24 cellular contexts compared by ENCODE assay signal in genomic region chr15:61037031-61037430, GRCh38.
DNase-seq lines count a peak whose midpoint lies in the region; ATAC-seq and TF ChIP-seq lines count a peak whose summit lies in the region.
"Had no signal": no experiment of that assay in that cellular context is flagged by ENCODE, and none has a peak within 500 bp of the region (broad histone marks: within the 10 kb centered on the region; RNA-seq: fewer than 3 reads in every experiment).

No MANE protein-coding gene starts in this region.

- H3K27ac ChIP-seq in left ventricle myocardium inferior (replicated peaks) (peak overlapping the region; percentile 10), smooth muscle cell (ENCODE audit: low read depth) (peak overlapping the region; percentile 2)
- H3K27ac ChIP-seq: pancreas, right lobe of liver, WERI-Rb-1 had no signal

- TF ChIP-seq CTCF in cardiac fibroblast (IDR thresholded peaks at IDR 0.05; ENCODE audit: low read depth, low read length) (no peak), left ventricle myocardium inferior (IDR thresholded peaks at IDR 0.05; ENCODE audit: borderline replicate concordance) (no peak), smooth muscle cell (IDR thresholded peaks at IDR 0.05; ENCODE audit: borderline replicate concordance, insufficient read depth, poor library complexity, severe bottlenecking) (no peak)

- H3F3A ChIP-seq in smooth muscle cell (ENCODE audit: low read depth) = no peaks in the 10 kb centered on the region

- H3K4me3 ChIP-seq in cardiac fibroblast (replicated peaks in 1 of 2; ENCODE audit: low read depth in 2 of 2, low read length in 2 of 2) = no peak overlapping the region
- H3K4me3 ChIP-seq in left ventricle myocardium inferior = no peak overlapping the region
- H3K4me3 ChIP-seq in smooth muscle cell = no peak overlapping the region
- H3K4me3 ChIP-seq: esophagus muscularis mucosa, pancreas, right lobe of liver had no signal

- H2AFZ ChIP-seq in smooth muscle cell (ENCODE audit: low read depth) = no peak overlapping the region

- in situ Hi-C loops in ACHN (cut with HindIII; ENCODE audit: low pct_ligation_motif_present, low pct_unique_long_range_greater_than_20kb, low sequenced_read_pairs) = no loop called here

- H3K27me3 ChIP-seq in left ventricle myocardium inferior (ENCODE audit: low read depth) (no peaks in the 10 kb centered on the region), smooth muscle cell (ENCODE audit: low read depth) (peaks cover 13% of the 10 kb centered on the region)
- H3K27me3 ChIP-seq: esophagus muscularis mucosa, pancreas, right lobe of liver had no signal

- no peak for ATAC-seq in HG02642 (IDR thresholded peaks at IDR 0.05; ENCODE audit: poor library complexity, unreplicated experiment)
- ATAC-seq in GM21390 (IDR thresholded peaks at IDR 0.05; ENCODE audit: unreplicated experiment) = no peak
- ATAC-seq: activated T-cell treated with anti-CD3 and anti-CD28 coated beads, Interleukin-2, amount 50 U/mL, for 4 hours; CD8-positive, alpha-beta T cell; naive thymus-derived CD8-positive, alpha-beta T cell; Panc1; pancreas; right lobe of liver; stimulated activated naive B cell treated with anti-CD40 and anti-IgM and Interleukin-4, amounts not matched to agents 10 μg/mL and 1 μg/mL and 100 μg/mL, for 72 hours had no signal

- H3K36me3 ChIP-seq in left ventricle myocardium inferior (no peaks in the 10 kb centered on the region), smooth muscle cell (ENCODE audit: low read depth) (no peaks in the 10 kb centered on the region)
- H3K36me3 ChIP-seq: esophagus muscularis mucosa, pancreas, right lobe of liver, WERI-Rb-1 had no signal

- DNase-seq in GM03348 (ENCODE audit: low spot score) = peak; percentile 64
- peak; percentile 70 to 86 for DNase-seq in cardiac fibroblast (ENCODE audit: low read depth in 2 of 2)
- no peak for DNase-seq in left ventricle myocardium inferior
- DNase-seq in smooth muscle cell (lab: John Stamatoyannopoulos, UW; ENCODE audit: unreplicated experiment) = no peak
- DNase-seq in ACHN = no peak
- DNase-seq: activated CD4-positive, alpha-beta T cell treated with anti-CD3 and anti-CD28 coated beads, Interleukin-2, amount 10 ng/mL, durations not matched to agents 7 days and 5 days; activated T-cell treated with anti-CD3 and anti-CD28 coated beads, Interleukin-2, amount 50 U/mL, for 4 hours; CD8-positive, alpha-beta T cell; H7; KG1; MM.1S; naive thymus-derived CD8-positive, alpha-beta T cell; NCI-H2029; NCI-H526 treated with DMSO at 0.1 percent for 48 hours; pancreas; right lobe of liver; stimulated activated naive B cell treated with anti-CD40 and anti-IgM and Interleukin-4, amounts not matched to agents 10 μg/mL and 1 μg/mL and 100 μg/mL, for 72 hours; SW 1271; T1000; WERI-Rb-1 had no signal

- peaks cover 66% of the 10 kb centered on the region for H4K20me1 ChIP-seq in smooth muscle cell (ENCODE audit: low read depth)

- H3K79me2 ChIP-seq in smooth muscle cell (ENCODE audit: low read depth) = no peaks in the 10 kb centered on the region

- no peak overlapping the region for H3K4me2 ChIP-seq in smooth muscle cell

- H3K4me1 ChIP-seq in left ventricle myocardium inferior (peaks cover 55% of the 10 kb centered on the region), smooth muscle cell (ENCODE audit: low read depth) (peaks cover 7% of the 10 kb centered on the region)

- no peaks in the 10 kb centered on the region for H3K9me3 ChIP-seq in left ventricle myocardium inferior (replicated peaks)
- H3K9me3 ChIP-seq in smooth muscle cell (replicated peaks; ENCODE audit: low read depth) = no peaks in the 10 kb centered on the region
- H3K9me3 ChIP-seq: esophagus muscularis mucosa, pancreas, right lobe of liver had no signal

- 76% methylated on average over 3 of the region's 3 CpGs for WGBS in smooth muscle cell (ENCODE audit: low lambda C conversion rate)

- H3K9ac ChIP-seq in smooth muscle cell (ENCODE audit: low read depth) = no peak overlapping the region

- intact Hi-C loops in left ventricle myocardium inferior (cut with micrococcal nuclease) = no loop called here

Comparison
In these comparisons a context has a peak if more than half of its experiments do, and no peak if none do; other contexts are left out.
1. DNase-seq: peak in GM03348 (single experiment) and cardiac fibroblast (2 of 2); none in left ventricle myocardium inferior (single experiment), smooth muscle cell (single experiment) and ACHN (single experiment).